In the genomic region with DNA sequence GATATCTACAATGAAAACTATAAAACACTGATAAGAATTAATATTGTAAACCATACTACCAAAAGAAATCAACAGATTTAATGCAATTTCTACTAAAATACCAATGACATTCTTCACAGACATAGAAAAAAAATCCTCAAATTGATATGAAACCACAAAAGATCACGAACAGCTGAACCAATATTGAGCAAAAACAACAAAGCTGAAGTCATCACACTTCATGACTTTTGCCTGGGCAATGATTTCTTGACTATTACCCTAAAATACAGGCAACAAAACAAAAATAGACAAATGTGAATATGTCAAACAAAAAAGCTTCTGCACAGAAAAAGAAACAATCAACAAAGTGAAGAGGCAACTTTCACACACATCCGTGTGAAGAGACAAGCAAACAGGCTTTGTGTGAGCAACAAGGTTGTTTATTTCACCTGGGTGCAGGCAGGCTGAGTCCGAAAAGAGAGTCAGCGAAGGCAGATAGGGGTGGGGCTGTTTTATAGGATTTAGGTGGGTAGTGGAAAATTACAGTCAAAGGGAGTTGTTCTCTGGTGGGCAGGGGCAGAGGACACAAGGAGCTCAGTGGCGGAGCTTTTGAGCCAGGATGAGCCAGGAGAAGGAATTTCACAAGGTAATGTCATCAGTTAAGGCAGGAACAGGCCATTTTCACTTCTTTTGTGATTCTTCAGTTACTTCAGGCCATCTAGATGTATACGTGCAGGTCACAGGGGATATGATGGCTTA, we compare ENCODE assay signal across 8 cellular contexts.
DNase-seq lines count a peak whose midpoint lies in the region; ATAC-seq, FAIRE-seq and TF ChIP-seq lines count a peak whose summit lies in the region.
"Not testable (repeated sequence)": the region's sequence is repeated elsewhere in the genome, so short reads cannot be mapped to it uniquely, and the experiment has no call there.

No MANE protein-coding gene starts in this region.

- not testable (repeated sequence) for H3K27me3 Mint-ChIP-seq in GM23338 (ENCODE audit: insufficient read depth, low read depth, poor library complexity); astrocyte (ENCODE audit: low read depth, unreplicated experiment)

- DNase-seq in AG10803 (ENCODE audit: low read depth) (peak; percentile 46), LHCN-M2 (ENCODE audit: low read depth) (peak; percentile 93), astrocyte (ENCODE audit: low read depth) (peak; percentile 77), choroid plexus epithelial cell (ENCODE audit: low read depth) (peak; percentile 75), fibroblast of pulmonary artery (ENCODE audit: low read depth) (peak; percentile 55), myocyte (ENCODE audit: low read depth) (peak; percentile 52), skeletal muscle cell (ENCODE audit: low read depth) (peak; percentile 47)
- DNase-seq in GM23338 (ENCODE audit: low spot score): not testable (repeated sequence)

- H3K9ac ChIP-seq in astrocyte (ENCODE audit: low read length): peak overlapping the region; percentile 31

- H3K9me3 ChIP-seq in astrocyte (ENCODE audit: insufficient read depth, low read depth, low read length): not testable (repeated sequence)

- FAIRE-seq in astrocyte (lab: Jason Lieb, UNC): not testable (repeated sequence)

- not testable (repeated sequence) for H3K4me3 Mint-ChIP-seq in GM23338; astrocyte (ENCODE audit: unreplicated experiment)

- H3K4me1 Mint-ChIP-seq in GM23338: peaks cover 18% of the 10 kb centered on the region; the same call in 2 of the 3 replicates
- H3K4me1 Mint-ChIP-seq in astrocyte (ENCODE audit: low read depth, unreplicated experiment): peaks cover 20% of the 10 kb centered on the region

- ATAC-seq in GM23338: not testable (repeated sequence)

- not testable (repeated sequence) for H3K9me2 ChIP-seq in GM23338 (ENCODE audit: insufficient read depth)

- not testable (repeated sequence) for H3K4me3 ChIP-seq in AG10803 (ENCODE audit: low read length); GM23338; astrocyte (ENCODE audit: insufficient read depth, low read depth, low read length); choroid plexus epithelial cell (ENCODE audit: low read depth, low read length); fibroblast of pulmonary artery (replicated peaks; ENCODE audit: low read depth, low read length); skeletal muscle cell (ENCODE audit: low read depth, low read length)

- not testable (repeated sequence) for H3K4me1 ChIP-seq in GM23338 (ENCODE audit: insufficient read depth)
- peaks cover 19% of the 10 kb centered on the region for H3K4me1 ChIP-seq in astrocyte (ENCODE audit: insufficient read depth, low read length)

- not testable (repeated sequence) for H3K27ac ChIP-seq in GM23338 (ENCODE audit: low read depth)
- peak overlapping the region; percentile 21 for H3K27ac ChIP-seq in astrocyte (ENCODE audit: low read depth, low read length)

- H4K20me1 ChIP-seq in GM23338 (replicated peaks; ENCODE audit: insufficient read depth); astrocyte (ENCODE audit: insufficient read depth, low read length): not testable (repeated sequence)

- peak overlapping the region; percentile 25; the same call in 1 of the 2 replicates for H2AFZ ChIP-seq in GM23338
- H2AFZ ChIP-seq in astrocyte (ENCODE audit: low read depth, low read length): not testable (repeated sequence)

- not testable (repeated sequence) for H3K36me3 Mint-ChIP-seq in GM23338 (ENCODE audit: low read depth); astrocyte (ENCODE audit: low read depth, unreplicated experiment)

- H3K27ac Mint-ChIP-seq in GM23338: not testable (repeated sequence)
- H3K27ac Mint-ChIP-seq in astrocyte (ENCODE audit: unreplicated experiment): peak overlapping the region; percentile 59

- H3K36me3 ChIP-seq in GM23338 (ENCODE audit: insufficient read depth); astrocyte (ENCODE audit: insufficient read depth, low read length): not testable (repeated sequence)

- H3K9me3 Mint-ChIP-seq in GM23338; astrocyte (ENCODE audit: unreplicated experiment): not testable (repeated sequence)

- H3F3A ChIP-seq in GM23338 (replicated peaks; ENCODE audit: low read depth): not testable (repeated sequence)

- not testable (repeated sequence) for H3K27me3 ChIP-seq in GM23338 (ENCODE audit: insufficient read depth); astrocyte (ENCODE audit: insufficient read depth, low read length)

- H3K79me2 ChIP-seq in GM23338 (replicated peaks; ENCODE audit: insufficient read depth); astrocyte (ENCODE audit: insufficient read depth, low read length): not testable (repeated sequence)

- H3K4me2 ChIP-seq in GM23338: not testable (repeated sequence)
- H3K4me2 ChIP-seq in astrocyte (ENCODE audit: low read length): peak overlapping the region; percentile 58

- TF ChIP-seq CTCF in AG10803 (conservative IDR thresholded peaks at IDR 0.05; ENCODE audit: low read length); GM23338 (conservative IDR thresholded peaks at IDR 0.05; ENCODE audit: low read depth in 2 of 2); astrocyte (IDR thresholded peaks at IDR 0.05; ENCODE audit: insufficient read depth, low read depth, low read length); choroid plexus epithelial cell (conservative IDR thresholded peaks at IDR 0.05; ENCODE audit: low read depth, low read length); fibroblast of pulmonary artery (IDR thresholded peaks at IDR 0.05; ENCODE audit: low read length, missing control alignments): not testable (repeated sequence)
